In genomic region chr6:113644861-113645575, GRCh38 we compare ENCODE assay signal across 9 cellular contexts.
DNase-seq lines count a peak whose midpoint lies in the region; ATAC-seq, FAIRE-seq and TF ChIP-seq lines count a peak whose summit lies in the region.
"Had no signal": no experiment of that assay in that cellular context is flagged by ENCODE, and none has a peak within 500 bp of the region (broad histone marks: within the 10 kb centered on the region; RNA-seq: fewer than 3 reads in every experiment).

No MANE protein-coding gene starts in this region.

- no peak for TF ChIP-seq POLR2A in prostate gland (IDR thresholded peaks at IDR 0.05)

- H3K4me1 ChIP-seq in colonic mucosa (no peaks in the 10 kb centered on the region), prostate gland (replicated peaks) (peaks cover 5% of the 10 kb centered on the region)

- peak overlapping the region; percentile 72 for H3K27ac ChIP-seq in colonic mucosa
- H3K27ac ChIP-seq in prostate gland = peak overlapping the region; percentile 45 to 61

- no peaks in the 10 kb centered on the region for H3K36me3 ChIP-seq in colonic mucosa
- no peaks in the 10 kb centered on the region for H3K36me3 ChIP-seq in prostate gland

- intact Hi-C loops in colonic mucosa (cut with DNase I) = no loop called here
- intact Hi-C loops in prostate gland (cut with DNase I) = no loop called here

- TF ChIP-seq CTCF in colonic mucosa (IDR thresholded peaks at IDR 0.05) = no peak
- no peak for TF ChIP-seq CTCF in prostate gland (IDR thresholded peaks at IDR 0.05)

- no peak for FAIRE-seq in HTR-8/SVneo (lab: Jason Lieb, UNC)

- peak; percentile 100 for DNase-seq in GM04503 (ENCODE audit: low read depth)
- DNase-seq in HTR-8/SVneo (ENCODE audit: insufficient read length, low spot score) = peak; percentile 48
- no peak for DNase-seq in colonic mucosa
- no peak for DNase-seq in prostate gland (ENCODE audit: low spot score)
- DNase-seq in occipital lobe (lab: John Stamatoyannopoulos, UW) = no peak
- no peak for DNase-seq in NCI-H146 (lab: John Stamatoyannopoulos, UW)
- DNase-seq in SHP77 treated with DMSO at 0.1 percent for 48 hours (lab: John Stamatoyannopoulos, UW) = no peak
- DNase-seq: NK-92 treated with Interleukin-12 subunit alpha and Interleukin-12 subunit beta, amount 100 ng/mL, for 24 hours had no signal

- H3K9me3 ChIP-seq in colonic mucosa (no peaks in the 10 kb centered on the region), prostate gland (no peaks in the 10 kb centered on the region)

- H3K4me3 ChIP-seq in colonic mucosa (no peak overlapping the region), prostate gland (no peak overlapping the region)

- H3K9ac ChIP-seq in colonic mucosa (ENCODE audit: low read depth in 2 of 2, low read length in 2 of 2) = peak overlapping the region in 1 of 2 donors; percentile 46

- 75% methylated on average over 13 of the region's 13 CpGs for WGBS in prostate gland

- no peak for ATAC-seq in GM21619 (IDR thresholded peaks at IDR 0.05; ENCODE audit: unreplicated experiment)

- H3K27me3 ChIP-seq in colonic mucosa (no peaks in the 10 kb centered on the region), prostate gland (replicated peaks; ENCODE audit: insufficient read depth) (no peaks in the 10 kb centered on the region)

Comparison
In these comparisons a context has a peak if more than half of its experiments do, and no peak if none do; other contexts are left out.
1. DNase-seq: peak in GM04503 (single experiment) and HTR-8/SVneo (single experiment); none in colonic mucosa (single experiment), prostate gland (single experiment), occipital lobe (single experiment), NCI-H146 (single experiment) and SHP77 treated with DMSO at 0.1 percent for 48 hours (single experiment).